Comparison of ENCODE assay signal across 12 cellular contexts in the genomic region with DNA sequence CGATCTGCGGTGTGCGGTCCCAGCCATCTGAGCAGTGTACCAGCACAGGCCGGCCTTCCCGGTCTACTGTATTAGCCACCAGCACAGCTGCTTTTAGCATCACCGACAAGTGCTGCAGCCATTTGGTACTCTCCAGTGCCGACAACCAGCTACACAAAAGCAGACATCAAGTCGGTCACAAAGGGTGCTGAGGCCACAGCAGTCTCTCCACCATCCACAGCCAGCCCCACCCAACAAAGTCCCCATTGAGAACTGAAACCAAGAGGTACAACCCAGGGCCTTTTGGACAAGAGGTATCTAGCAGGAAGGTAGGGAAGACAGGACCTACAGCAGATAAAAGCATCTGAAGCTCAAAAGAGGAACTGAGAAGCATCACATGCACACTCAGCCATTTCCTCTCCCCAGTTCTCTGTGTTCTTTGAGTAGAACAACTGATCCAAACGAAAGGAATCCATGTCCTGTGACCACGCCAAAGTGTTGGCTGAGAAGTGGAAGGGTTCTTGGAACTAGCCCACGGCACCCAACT. TPM values are rescaled to one million over a fixed set of nuclear protein-coding genes. Genes with fewer than 3 reads are reported as not detected.
A peak's percentile ranks its signal among the peaks of the same experiment; 100 is the strongest.
DNase-seq lines count a peak whose midpoint lies in the region; ATAC-seq and TF ChIP-seq lines count a peak whose summit lies in the region.
"Had no signal": no experiment of that assay in that cellular context is flagged by ENCODE, and none has a peak within 500 bp of the region (broad histone marks: within the 10 kb centered on the region; RNA-seq: fewer than 3 reads in every experiment).

No MANE protein-coding gene starts in this region.

- no peaks in the 10 kb centered on the region for H3K27me3 Mint-ChIP-seq in dendritic cell treated with granulocyte-macrophage colony-stimulating factor and Interleukin-4, amounts not matched to agents 40 ng/mL and 50 ng/mL, for 4 days
- H3K27me3 Mint-ChIP-seq: progenitor cell of endocrine pancreas had no signal

- H3K9me3 ChIP-seq in esophagus squamous epithelium = no peaks in the 10 kb centered on the region
- H3K9me3 ChIP-seq: thoracic aorta had no signal

- intact Hi-C loops in dendritic cell treated with granulocyte-macrophage colony-stimulating factor and Interleukin-4, amounts not matched to agents 40 ng/mL and 50 ng/mL, for 4 days (cut with micrococcal nuclease) = no loop called here
- intact Hi-C loops in esophagus squamous epithelium (cut with DNase I) = no loop called here

- WGBS in esophagus squamous epithelium, 2 donors = 72 to 75% methylated on average over 6 to 8 of the region's 11 CpGs

- H3K4me3 Mint-ChIP-seq in dendritic cell treated with granulocyte-macrophage colony-stimulating factor and Interleukin-4, amounts not matched to agents 40 ng/mL and 50 ng/mL, for 4 days = no peak overlapping the region

- no peaks in the 10 kb centered on the region for H3K4me1 ChIP-seq in esophagus squamous epithelium

- H3K4me3 ChIP-seq in GM12865 (ENCODE audit: low read depth, low read length) (peak overlapping the region; percentile 18; the same call in 1 of the 2 replicates), esophagus squamous epithelium (no peak overlapping the region)
- H3K4me3 ChIP-seq: thoracic aorta had no signal

- H3K27ac Mint-ChIP-seq in dendritic cell treated with granulocyte-macrophage colony-stimulating factor and Interleukin-4, amounts not matched to agents 40 ng/mL and 50 ng/mL, for 4 days = peak overlapping the region; percentile 48
- H3K27ac Mint-ChIP-seq: progenitor cell of endocrine pancreas had no signal

- peak; percentile 90 for ATAC-seq in HG03280 (IDR thresholded peaks at IDR 0.05; ENCODE audit: unreplicated experiment)

- H3K27ac ChIP-seq in esophagus squamous epithelium = peak overlapping the region in 2 of 4 donors; percentile 22 to 41
- H3K27ac ChIP-seq: thoracic aorta had no signal

- no peaks in the 10 kb centered on the region for H3K9me3 Mint-ChIP-seq in dendritic cell treated with granulocyte-macrophage colony-stimulating factor and Interleukin-4, amounts not matched to agents 40 ng/mL and 50 ng/mL, for 4 days

- peaks cover 16 to 100% (median 61%) of the 10 kb centered on the region in 3 donors for H3K36me3 ChIP-seq in esophagus squamous epithelium

- TF ChIP-seq CTCF in GM12865 (IDR thresholded peaks at IDR 0.05; ENCODE audit: insufficient read depth, low read depth, low read length, missing control alignments) (no peak), GM20000 (IDR thresholded peaks at IDR 0.05; ENCODE audit: extremely low read depth, missing control alignments) (no peak), esophagus squamous epithelium (IDR thresholded peaks at IDR 0.05) (no peak)

- peaks cover 96% of the 10 kb centered on the region for H3K36me3 Mint-ChIP-seq in dendritic cell treated with granulocyte-macrophage colony-stimulating factor and Interleukin-4, amounts not matched to agents 40 ng/mL and 50 ng/mL, for 4 days (ENCODE audit: low read depth)

- DNase-seq in GM12865 (ENCODE audit: low read depth) (peak; percentile 84), GM20000 (ENCODE audit: low spot score) (peak; percentile 83), esophagus squamous epithelium (lab: John Stamatoyannopoulos, UW) (no peak), epidermal melanocyte (ENCODE audit: insufficient read length, low spot score) (no peak), globus pallidus (ENCODE audit: low spot score) (no peak), NCI-H1092 treated with DMSO at 0.1 percent for 48 hours (lab: John Stamatoyannopoulos, UW) (no peak)
- DNase-seq: activated CD8-positive, alpha-beta memory T cell treated with anti-CD3 and anti-CD28 coated beads, Interleukin-2, amount 50 U/mL, for 4 hours; NCI-H1417 treated with DMSO at 0.1 percent for 48 hours had no signal

- no peak for TF ChIP-seq POLR2A in esophagus squamous epithelium (IDR thresholded peaks at IDR 0.05)

- H3K4me1 Mint-ChIP-seq in dendritic cell treated with granulocyte-macrophage colony-stimulating factor and Interleukin-4, amounts not matched to agents 40 ng/mL and 50 ng/mL, for 4 days (ENCODE audit: low read depth) = peaks cover 60% of the 10 kb centered on the region

- H3K27me3 ChIP-seq in esophagus squamous epithelium = no peaks in the 10 kb centered on the region

RNA-seq across cellular contexts. Expression of gene MTMR4, which starts 9.5 kb away (rescaled TPM):
- total RNA-seq in esophagus squamous epithelium = 10 to 100 TPM; 21.7 to 34.5 (median 28.0) TPM

RNA-seq across cellular contexts. Expression of gene HSF5, which starts 16.7 kb away (rescaled TPM):
- total RNA-seq in esophagus squamous epithelium = under 1 TPM in 1 of 4 donors, not detected in 3; under 0.01 TPM

Comparison
In these comparisons a context has a peak if more than half of its experiments do, and no peak if none do; other contexts are left out.
1. DNase-seq: peak in GM12865 (single experiment) and GM20000 (single experiment); none in esophagus squamous epithelium (single experiment), epidermal melanocyte (single experiment), globus pallidus (single experiment) and NCI-H1092 treated with DMSO at 0.1 percent for 48 hours (single experiment).